In the genomic region with DNA sequence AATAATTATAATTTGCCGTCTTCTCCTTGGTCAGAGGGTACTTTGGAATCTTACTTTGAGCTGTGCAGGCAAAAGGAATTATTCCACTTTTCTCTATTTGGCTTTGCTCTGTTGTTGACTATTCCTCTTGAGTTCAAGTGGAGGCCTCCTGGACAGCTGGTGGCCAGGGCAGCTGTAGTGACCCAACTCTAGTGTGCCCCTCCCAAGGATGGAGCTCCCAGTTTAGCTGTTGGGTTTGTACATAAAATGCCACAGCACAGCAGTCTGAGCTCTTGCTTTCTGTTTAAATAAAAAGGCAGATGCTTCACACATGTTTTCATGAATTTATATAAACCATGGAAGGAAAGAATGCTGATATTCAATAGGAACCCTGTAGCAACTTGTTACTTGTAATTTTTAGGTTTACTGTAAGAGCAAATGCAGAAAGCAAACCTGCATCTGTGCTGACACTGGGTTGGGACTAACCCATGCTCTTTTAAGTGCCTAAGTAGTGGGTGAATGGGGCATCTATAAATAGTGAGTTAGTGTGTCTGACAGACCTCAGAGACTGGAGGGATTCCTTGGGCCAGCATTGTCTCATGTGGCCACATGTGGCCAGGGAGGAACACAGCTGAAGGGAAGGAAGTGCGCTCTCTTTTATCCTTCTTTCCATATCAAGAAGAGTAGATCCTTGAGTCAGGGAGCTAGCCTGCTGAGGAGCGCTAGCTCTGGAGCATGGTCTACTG, we compare ENCODE assay signal across 18 cellular contexts.
A peak's percentile ranks its signal among the peaks of the same experiment; 100 is the strongest.
DNase-seq lines count a peak whose midpoint lies in the region; ATAC-seq and TF ChIP-seq lines count a peak whose summit lies in the region.
"Had no signal": no experiment of that assay in that cellular context is flagged by ENCODE, and none has a peak within 500 bp of the region (broad histone marks: within the 10 kb centered on the region; RNA-seq: fewer than 3 reads in every experiment).

No MANE protein-coding gene starts in this region.

- no peaks in the 10 kb centered on the region for H3K36me3 ChIP-seq in left lung
- no peaks in the 10 kb centered on the region for H3K36me3 ChIP-seq in thyroid gland

- H3K4me3 ChIP-seq in left lung (no peak overlapping the region), thyroid gland (replicated peaks in 1 of 3) (no peak overlapping the region)

- no peaks in the 10 kb centered on the region for H3K27me3 ChIP-seq in left lung
- no peaks in the 10 kb centered on the region for H3K27me3 ChIP-seq in thyroid gland

- H3K4me1 ChIP-seq in left lung (peaks cover 0 to 5% of the 10 kb centered on the region in 2 donors), thyroid gland (peaks cover 20 to 26% of the 10 kb centered on the region in 2 donors)

- H3K27me3 Mint-ChIP-seq in HFFc6 (ENCODE audit: insufficient read depth), result no peaks in the 10 kb centered on the region; the same call in 1 of the 2 replicates

- no peak for TF ChIP-seq POLR2A in thyroid gland (IDR thresholded peaks at IDR 0.05)

- no peaks in the 10 kb centered on the region; the same call in 1 of the 2 replicates for H3K36me3 Mint-ChIP-seq in HFFc6 (ENCODE audit: low read depth)
- H3K36me3 Mint-ChIP-seq: activated naive CD4-positive, alpha-beta T cell treated with anti-CD3 and anti-CD28 coated beads, Interleukin-2, amount 50 U/mL, for 72 hours had no signal

- DNase-seq in HFFc6 (no peak), dedifferentiated amniotic fluid mesenchymal stem cell (ENCODE audit: extremely low spot score) (peak; percentile 56), left lung (peak in 1 of 2 donors; percentile 41), thyroid gland (peak; percentile 71 to 74), HT-29 (ENCODE audit: low spot score) (no peak)
- DNase-seq: C1 segment of cervical spinal cord, dermis blood vessel endothelial cell, DMS153, islet precursor cell, midbrain, NCI-H1417 treated with DMSO at 0.1 percent for 48 hours, substantia nigra had no signal

- intact Hi-C loops in left lung (cut with DNase I), result no loop called here
- intact Hi-C loops in thyroid gland (cut with DNase I), result no loop called here

- H3K9me3 Mint-ChIP-seq in HFFc6, result no peaks in the 10 kb centered on the region
- H3K9me3 Mint-ChIP-seq: activated CD8-positive, alpha-beta T cell treated with anti-CD3 and anti-CD28 coated beads for 36 hours; activated naive CD4-positive, alpha-beta T cell treated with anti-CD3 and anti-CD28 coated beads, Interleukin-2, amount 50 U/mL, for 72 hours; brain; T-helper 1 cell treated with Interleukin-12 subunit alpha and Interleukin-12 subunit beta and Interleukin-4 antibody, amounts not matched to agents 30 μg/mL and 1 μg/mL, for 36 hours had no signal

- TF ChIP-seq CTCF in HFFc6 (IDR thresholded peaks at IDR 0.05), result no peak
- TF ChIP-seq CTCF in left lung (IDR thresholded peaks at IDR 0.05), result no peak
- TF ChIP-seq CTCF in thyroid gland (IDR thresholded peaks at IDR 0.05), result no peak

- ATAC-seq in left lung (peak; percentile 96), GM19035 (IDR thresholded peaks at IDR 0.05; ENCODE audit: unreplicated experiment) (no peak), HG02763 (IDR thresholded peaks at IDR 0.05; ENCODE audit: unreplicated experiment) (no peak)

- no peak overlapping the region for H3K4me3 Mint-ChIP-seq in HFFc6
- H3K4me3 Mint-ChIP-seq: activated CD8-positive, alpha-beta T cell treated with anti-CD3 and anti-CD28 coated beads for 36 hours; T-helper 1 cell treated with Interleukin-12 subunit alpha and Interleukin-12 subunit beta and Interleukin-4 antibody, amounts not matched to agents 30 μg/mL and 1 μg/mL, for 36 hours had no signal

- H3K9me3 ChIP-seq in left lung (no peaks in the 10 kb centered on the region), thyroid gland (no peaks in the 10 kb centered on the region)

- H3K27ac Mint-ChIP-seq in HFFc6, result peak overlapping the region; percentile 62
- H3K27ac Mint-ChIP-seq: activated CD8-positive, alpha-beta T cell treated with anti-CD3 and anti-CD28 coated beads for 36 hours; activated naive CD4-positive, alpha-beta T cell treated with anti-CD3 and anti-CD28 coated beads, Interleukin-2, amount 50 U/mL, for 72 hours; T-helper 1 cell treated with Interleukin-12 subunit alpha and Interleukin-12 subunit beta and Interleukin-4 antibody, amounts not matched to agents 30 μg/mL and 1 μg/mL, for 36 hours had no signal

- H3K4me1 Mint-ChIP-seq in HFFc6 (ENCODE audit: low read depth), result peaks cover 52% of the 10 kb centered on the region

- WGBS in thyroid gland, 2 donors, result 62 to 78% methylated on average over 3 of the region's 3 CpGs

- H3K27ac ChIP-seq in left lung, result no peak overlapping the region
- peak overlapping the region in 2 of 3 donors; percentile 24 to 59 for H3K27ac ChIP-seq in thyroid gland

Comparison
In these comparisons a context has a peak if more than half of its experiments do, and no peak if none do; other contexts are left out.
1. DNase-seq: peak in dedifferentiated amniotic fluid mesenchymal stem cell (single experiment) and thyroid gland (2 of 2); none in HFFc6 (single experiment) and HT-29 (single experiment).
2. H3K27ac ChIP-seq: peak in thyroid gland (2 of 3); none in left lung (0 of 2).